Comparison of ENCODE assay signal across 9 cellular contexts in the genomic region with DNA sequence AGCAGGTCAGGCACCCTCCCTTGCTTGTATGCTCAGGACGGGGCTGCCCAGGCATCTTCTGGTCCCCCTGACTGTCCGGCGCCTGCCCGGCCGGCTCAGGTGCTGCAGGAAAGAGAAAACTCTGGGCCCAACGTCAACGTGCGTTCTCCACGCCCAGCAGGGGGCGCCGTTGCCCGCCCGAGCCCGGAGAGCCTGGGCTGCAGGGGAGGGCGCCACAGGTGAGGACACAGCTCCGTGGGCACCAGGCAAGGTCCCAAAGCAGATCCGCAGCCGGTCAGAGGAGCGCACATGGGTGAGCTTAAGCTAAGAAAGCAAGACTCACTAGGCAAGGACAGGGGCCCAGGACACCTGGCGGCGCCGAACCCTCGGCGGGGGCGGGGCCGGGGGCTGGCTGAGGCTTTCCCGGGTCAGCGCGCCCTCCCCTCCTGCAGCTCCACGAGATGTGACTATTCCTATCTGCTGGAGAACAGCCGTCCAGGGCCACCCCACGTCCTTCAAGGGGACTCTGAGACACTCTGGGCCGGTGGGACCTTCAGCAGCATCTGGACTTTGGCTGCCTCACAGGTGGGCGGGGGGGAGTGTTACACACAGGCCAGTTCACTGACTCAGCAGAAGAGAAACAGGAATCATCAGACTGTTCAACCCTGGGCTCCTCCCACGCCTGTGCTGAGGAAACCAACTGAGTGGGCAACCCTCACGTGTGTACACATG. TPM values are rescaled to one million over a fixed set of nuclear protein-coding genes. Genes with fewer than 3 reads are reported as not detected.
DNase-seq lines count a peak whose midpoint lies in the region; ATAC-seq, FAIRE-seq and TF ChIP-seq lines count a peak whose summit lies in the region.
"Had no signal": no experiment of that assay in that cellular context is flagged by ENCODE, and none has a peak within 500 bp of the region (broad histone marks: within the 10 kb centered on the region; RNA-seq: fewer than 3 reads in every experiment).

No MANE protein-coding gene starts in this region.

- in situ Hi-C loops in GM12878 (cut with MboI), result no loop called here

- WGBS in GM12878 (ENCODE audit: insufficient coverage, insufficient replicate concordance, low lambda C conversion rate, missing lambda C conversion rate), result 2% methylated on average over 36 of the region's 36 CpGs

- no peak for TF ChIP-seq POLR2A in GM12878 (IDR thresholded peaks at IDR 0.05; ENCODE audit: low read depth, low read length)

- H2AFZ ChIP-seq in GM12878 (ENCODE audit: control insufficient read depth, low read depth, low read length), result no peak overlapping the region

- no peaks in the 10 kb centered on the region for H3K79me2 ChIP-seq in GM12878 (ENCODE audit: control insufficient read depth, insufficient read depth, low read length)

- H3K9ac ChIP-seq in GM12878 (ENCODE audit: control insufficient read depth, insufficient read depth, low read length), result no peak overlapping the region

- H3K9me3 ChIP-seq in GM12878 (replicated peaks; ENCODE audit: control insufficient read depth, insufficient read depth, low read length), result no peaks in the 10 kb centered on the region

- no peak overlapping the region for H3K4me3 ChIP-seq in GM12878

- CTCF ChIA-PET in GM12878 (lab: Yijun Ruan, JAX), result interaction anchor here (0.7 to 3.1 kb wide), 14 partner anchors 9 to 890 kb away, joined by 3 to 37 read pairs (median 4); a partner anchor contains a TSS

- TF ChIP-seq CTCF in GM10266 (IDR thresholded peaks at IDR 0.05; ENCODE audit: control insufficient read depth, insufficient read depth, low read depth, missing control alignments), result peak; percentile 87
- TF ChIP-seq CTCF in GM12878 (IDR thresholded peaks at IDR 0.05 in 2 of 3, conservative IDR thresholded peaks at IDR 0.05 in 1 of 3; ENCODE audit: control insufficient read depth in 2 of 3, extremely low read depth in 1 of 3, insufficient read depth in 1 of 3, low read depth in 3 of 3, low read length in 3 of 3), result peak; percentile 72 to 87 (median 82)

- H3K27ac ChIP-seq in GM12878 (ENCODE audit: control insufficient read depth, insufficient read depth), result no peak overlapping the region

- no peaks in the 10 kb centered on the region for H4K20me1 ChIP-seq in GM12878 (ENCODE audit: control insufficient read depth, insufficient read depth)

- no peak for TF ChIP-seq EP300 in GM12878 (IDR thresholded peaks at IDR 0.05; ENCODE audit: borderline replicate concordance in 1 of 2, control insufficient read depth in 1 of 2, low read depth in 2 of 2, low read length in 2 of 2)

- DNase-seq in GM10266 (ENCODE audit: extremely low spot score) (peak; percentile 90), NCI-H1694 (lab: John Stamatoyannopoulos, UW) (peak; percentile 35), UCSD-AML1 (lab: John Stamatoyannopoulos, UW; ENCODE audit: unreplicated experiment) (peak; percentile 53), GM12878 (ENCODE audit: low read depth, low spot score) (no peak), iPS-NIHi11 (ENCODE audit: low spot score) (peak; percentile 96)
- peak; percentile 83 to 84 for DNase-seq in stimulated activated CD4-positive, alpha-beta T cell treated with anti-CD3 and anti-CD28 coated beads, Interleukin-2, amount 100 ng/mL, for 24 hours

- no peaks in the 10 kb centered on the region for H3K4me1 ChIP-seq in GM12878 (ENCODE audit: control insufficient read depth, insufficient read depth, low read length)

- peak overlapping the region; percentile 79 for H3K4me2 ChIP-seq in GM12878 (ENCODE audit: control insufficient read depth, insufficient read depth)

- intact Hi-C loops in GM12878 (cut with micrococcal nuclease; ENCODE audit: unreplicated experiment), result loop anchor here (1.0 kb wide), 1 partner anchor 283 kb away; no protein-coding TSS in a partner anchor

- POLR2A ChIA-PET in GM12878 (lab: Charles Lee), result interaction anchor here (0.5 kb wide), 1 partner anchor 440 kb away, joined by 3 read pairs; no protein-coding TSS in a partner anchor

- H3K36me3 ChIP-seq in GM12878 (ENCODE audit: control insufficient read depth in 2 of 2, insufficient read depth in 2 of 2, low read length in 1 of 2), result no peaks in the 10 kb centered on the region

- ATAC-seq in GM12878 (peak; percentile 95), HG02623 (IDR thresholded peaks at IDR 0.05; ENCODE audit: unreplicated experiment) (no peak), HG02938 (IDR thresholded peaks at IDR 0.05; ENCODE audit: unreplicated experiment) (no peak)

- SMC1A ChIA-PET in GM12878 (lab: Charles Lee; ENCODE audit: uncharacterized antibody, unreplicated experiment), result interaction anchor here (1.3 to 2.6 kb wide), 4 partner anchors 232 to 617 kb away, joined by 3 to 12 read pairs (median 8); no protein-coding TSS in a partner anchor

- no TSS peak for BruUV-seq in GM12878 (replicated peaks; lab: Mats Ljungman, UMichigan)

- RAD21 ChIA-PET in GM12878 (lab: Charles Lee; ENCODE audit: unreplicated experiment), result interaction anchor here (1.2 to 1.6 kb wide), 3 partner anchors 231 to 417 kb away, joined by 6 to 17 read pairs (median 9); no protein-coding TSS in a partner anchor

- H3K27me3 ChIP-seq in GM12878 (replicated peaks in 1 of 2; ENCODE audit: control insufficient read depth in 2 of 2, insufficient read depth in 2 of 2, low read length in 1 of 2), result no peaks in the 10 kb centered on the region; a peak in 1 of 4 replicates

- peak; percentile 91 for TF ChIP-seq RAD21 in GM12878 (IDR thresholded peaks at IDR 0.05; ENCODE audit: insufficient read depth, low read depth, low read length)

- no peak for FAIRE-seq in GM12878 (lab: Jason Lieb, UNC)

RNA-seq across cellular contexts. Expression of a gene that starts 29.3 kb away (rescaled TPM):
- not detected in 2 replicates for total RNA-seq in GM12878 (2013; cell fraction: nucleolus; rRNA removed)
- total RNA-seq in GM12878 (2014; rRNA removed), result not detected in 2 replicates
- total RNA-seq in GM12878 (2014; rRNA removed; fragmentation: Illumina TruSeq; extraction: Trizol), result not detected in 2 replicates
- total RNA-seq in GM12878 (2021), result not detected in 2 replicates
- polyA plus RNA-seq in GM12878 (2011; ENCODE audit: low read depth), result not detected
- polyA plus RNA-seq in GM12878 (2011; rRNA removed), result not detected in 2 replicates
- not detected in 2 replicates for polyA plus RNA-seq in GM12878 (2011; cell fraction: cytosol; rRNA removed)
- polyA plus RNA-seq in GM12878 (2011; cell fraction: nucleus; rRNA removed), result not detected in 2 replicates
- polyA plus RNA-seq in GM12878 (2012), result not detected in 2 replicates
- polyA plus RNA-seq in GM12878 (2014; fragmentation: Illumina TruSeq; extraction: Trizol), result not detected in 2 replicates
- not detected for polyA plus RNA-seq in GM12878 (2014; fragmentation: Nextera tagmentation; extraction: Ambion mirVana)
- not detected in 2 replicates for polyA plus RNA-seq in GM12878 (2014; rRNA removed)
- polyA plus RNA-seq in GM12878 (2016; fragmentation: Nextera tagmentation; extraction: Ambion mirVana), result not detected
- not detected in 2 replicates for polyA minus RNA-seq in GM12878 (2011; rRNA and poly(A)+ RNA removed)
- polyA minus RNA-seq in GM12878 (2011; cell fraction: cytosol; rRNA and poly(A)+ RNA removed), result not detected in 2 replicates
- not detected in 2 replicates for polyA minus RNA-seq in GM12878 (2011; cell fraction: nucleus; rRNA and poly(A)+ RNA removed)
- polyA plus RNA-seq: esophagus had no signal

RNA-seq across cellular contexts. Expression of a gene that starts 40.6 kb away (rescaled TPM):
- total RNA-seq in GM12878 (2013; cell fraction: nucleolus; rRNA removed), result not detected in 2 replicates
- total RNA-seq in GM12878 (2014; rRNA removed) (not detected in 2 replicates), GM12878 (2014; rRNA removed; fragmentation: Illumina TruSeq; extraction: Trizol) (not detected in 2 replicates), GM12878 (2021) (not detected in 2 replicates)
- not detected for polyA plus RNA-seq in GM12878 (2011; ENCODE audit: low read depth)
- polyA plus RNA-seq in GM12878 (2011; rRNA removed) (not detected in 2 replicates), GM12878 (2014; fragmentation: Illumina TruSeq; extraction: Trizol) (not detected in 2 replicates), GM12878 (2014; fragmentation: Nextera tagmentation; extraction: Ambion mirVana) (not detected), GM12878 (2014; rRNA removed) (not detected in 2 replicates), GM12878 (2016; fragmentation: Nextera tagmentation; extraction: Ambion mirVana) (not detected)
- polyA plus RNA-seq in GM12878 (2011; cell fraction: cytosol; rRNA removed), result not detected in 2 replicates
- polyA plus RNA-seq in GM12878 (2011; cell fraction: nucleus; rRNA removed), result not detected in 2 replicates
- not detected in 2 replicates for polyA plus RNA-seq in GM12878 (2012)
- polyA minus RNA-seq in GM12878 (2011; rRNA and poly(A)+ RNA removed), result not detected in 2 replicates
- polyA minus RNA-seq in GM12878 (2011; cell fraction: cytosol; rRNA and poly(A)+ RNA removed), result not detected in 2 replicates
- polyA minus RNA-seq in GM12878 (2011; cell fraction: nucleus; rRNA and poly(A)+ RNA removed), result not detected in 2 replicates
- polyA plus RNA-seq: esophagus had no signal

RNA-seq across cellular contexts. Expression of a gene that starts 47.9 kb away (rescaled TPM):
- not detected in 2 replicates for total RNA-seq in GM12878 (2013; cell fraction: nucleolus; rRNA removed)
- not detected in 2 replicates for total RNA-seq in GM12878 (2014; rRNA removed)
- not detected in 2 replicates for total RNA-seq in GM12878 (2014; rRNA removed; fragmentation: Illumina TruSeq; extraction: Trizol)
- total RNA-seq in GM12878 (2021), result not detected in 2 replicates
- not detected for polyA plus RNA-seq in GM12878 (2011; ENCODE audit: low read depth)
- not detected in 2 replicates for polyA plus RNA-seq in GM12878 (2011; rRNA removed)
- polyA plus RNA-seq in GM12878 (2011; cell fraction: cytosol; rRNA removed), result not detected in 2 replicates
- polyA plus RNA-seq in GM12878 (2011; cell fraction: nucleus; rRNA removed), result not detected in 2 replicates
- polyA plus RNA-seq in GM12878 (2012), result not detected in 2 replicates
- not detected in 2 replicates for polyA plus RNA-seq in GM12878 (2014; fragmentation: Illumina TruSeq; extraction: Trizol)
- polyA plus RNA-seq in GM12878 (2014; fragmentation: Nextera tagmentation; extraction: Ambion mirVana), result not detected
- not detected in 2 replicates for polyA plus RNA-seq in GM12878 (2014; rRNA removed)
- not detected for polyA plus RNA-seq in GM12878 (2016; fragmentation: Nextera tagmentation; extraction: Ambion mirVana)
- not detected in 2 replicates for polyA minus RNA-seq in GM12878 (2011; rRNA and poly(A)+ RNA removed)
- not detected in 2 replicates for polyA minus RNA-seq in GM12878 (2011; cell fraction: cytosol; rRNA and poly(A)+ RNA removed)
- not detected in 2 replicates for polyA minus RNA-seq in GM12878 (2011; cell fraction: nucleus; rRNA and poly(A)+ RNA removed)
- polyA plus RNA-seq: esophagus had no signal

RNA-seq across cellular contexts. Expression of a gene that starts 55.4 kb away (rescaled TPM):
- not detected in 2 replicates for total RNA-seq in GM12878 (2013; cell fraction: nucleolus; rRNA removed)
- total RNA-seq in GM12878 (2014; rRNA removed), result 0.06 and 0.11 TPM in 2 replicates
- 0.04 and 0.05 TPM in 2 replicates for total RNA-seq in GM12878 (2014; rRNA removed; fragmentation: Illumina TruSeq; extraction: Trizol)
- total RNA-seq in GM12878 (2021), result 0.21 and 0.31 TPM in 2 replicates
- polyA plus RNA-seq in GM12878 (2011; ENCODE audit: low read depth), result 0.12 TPM
- not detected in 2 replicates for polyA plus RNA-seq in GM12878 (2011; rRNA removed)
- not detected in 2 replicates for polyA plus RNA-seq in GM12878 (2011; cell fraction: cytosol; rRNA removed)
- not detected in 2 replicates for polyA plus RNA-seq in GM12878 (2011; cell fraction: nucleus; rRNA removed)
- 0.35 and 0.37 TPM in 2 replicates for polyA plus RNA-seq in GM12878 (2012)
- polyA plus RNA-seq in GM12878 (2014; fragmentation: Illumina TruSeq; extraction: Trizol), result 0.08 and 0.12 TPM in 2 replicates
- polyA plus RNA-seq in GM12878 (2014; fragmentation: Nextera tagmentation; extraction: Ambion mirVana), result under 1 TPM; 0.02 to 0.03 TPM
- 0.12 and 0.13 TPM in 2 replicates for polyA plus RNA-seq in GM12878 (2014; rRNA removed)
- under 1 TPM; 0.09 to 0.15 TPM for polyA plus RNA-seq in GM12878 (2016; fragmentation: Nextera tagmentation; extraction: Ambion mirVana)
- not detected in 2 replicates for polyA minus RNA-seq in GM12878 (2011; rRNA and poly(A)+ RNA removed)
- not detected in 2 replicates for polyA minus RNA-seq in GM12878 (2011; cell fraction: cytosol; rRNA and poly(A)+ RNA removed)
- polyA minus RNA-seq in GM12878 (2011; cell fraction: nucleus; rRNA and poly(A)+ RNA removed), result not detected in 2 replicates
